In the genomic region with DNA sequence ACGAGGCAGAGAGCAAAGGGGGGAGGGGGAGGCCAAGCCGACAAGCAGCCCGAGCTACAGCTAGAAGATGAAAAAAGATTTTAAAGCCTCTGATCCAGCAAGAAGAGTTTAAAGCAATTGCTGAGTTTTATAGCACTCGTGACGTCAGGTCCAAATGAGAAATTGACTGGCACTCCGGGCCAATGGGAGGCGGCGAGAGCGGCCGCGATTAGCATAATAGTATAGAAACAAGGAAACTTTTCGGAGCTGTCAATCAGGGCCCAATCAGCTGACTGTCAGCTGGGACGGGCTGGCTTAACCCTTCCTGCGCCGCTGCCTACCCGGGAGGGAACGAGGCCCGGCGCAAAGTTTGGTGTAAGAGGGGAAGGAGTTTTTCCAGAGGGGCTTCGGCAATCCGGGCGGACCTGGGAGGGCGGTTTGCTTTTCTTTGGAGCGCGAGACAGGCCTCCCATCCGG, we compare ENCODE assay signal across 8 cellular contexts. TPM values are rescaled to one million over a fixed set of nuclear protein-coding genes. Genes with fewer than 3 reads are reported as not detected.
A peak's percentile ranks its signal among the peaks of the same experiment; 100 is the strongest.
DNase-seq lines count a peak whose midpoint lies in the region; ATAC-seq and TF ChIP-seq lines count a peak whose summit lies in the region.

A gene (minus strand): TSS at position 102 of the 456 bp plus-strand sequence. CDS start 835 bp downstream, outside the sequence.

- peaks cover 23% of the 10 kb centered on the region for H3K27me3 ChIP-seq in MG63
- no peaks in the 10 kb centered on the region for H3K27me3 ChIP-seq in adrenal gland

- ATAC-seq in T-helper 17 cell: peak; percentile 84
- peak; percentile 87 for ATAC-seq in Right ventricle myocardium superior (ENCODE audit: poor library complexity)
- ATAC-seq in omental fat pad (ENCODE audit: low FRiP score): peak; percentile 80
- no peak for ATAC-seq in GM21423 (IDR thresholded peaks at IDR 0.05; ENCODE audit: unreplicated experiment)

- intact Hi-C loops in adrenal gland (cut with DNase I) (loop anchor here (10.0 kb wide), 2 partner anchors 1096 to 1476 kb away; no protein-coding TSS in a partner anchor), Right ventricle myocardium superior (cut with DNase I) (loop anchor here (5.0 to 10.0 kb wide), 2 partner anchors 1098 to 1476 kb away; no protein-coding TSS in a partner anchor)

- H3K4me3 Mint-ChIP-seq in T-helper 17 cell: peak within 1 kb of the TSS; percentile 97

- peak within 1 kb of the TSS; percentile 96 for H3K27ac Mint-ChIP-seq in T-helper 17 cell

- peak; percentile 75 to 81 for TF ChIP-seq POLR2A in adrenal gland (IDR thresholded peaks at IDR 0.05)

- peaks cover 45% of the 10 kb centered on the region for H3K4me1 Mint-ChIP-seq in T-helper 17 cell

- WGBS in adrenal gland, 4 donors: 0 to 1% (median 0%) methylated on average over 14 to 26 of the region's 26 CpGs

- peak; percentile 50 for DNase-seq in MG63
- DNase-seq in T-helper 17 cell: peak; percentile 77 to 86 (median 83)
- DNase-seq in adrenal gland: peak; percentile 93 to 98 (median 94)
- peak; percentile 95 for DNase-seq in Right ventricle myocardium superior
- DNase-seq in omental fat pad (ENCODE audit: low spot score): peak; percentile 90

- no peak for TF ChIP-seq CTCF in adrenal gland (IDR thresholded peaks at IDR 0.05)
- TF ChIP-seq CTCF in omental fat pad (IDR thresholded peaks at IDR 0.05): no peak
- no peak for TF ChIP-seq CTCF in subcutaneous adipose tissue (IDR thresholded peaks at IDR 0.05; ENCODE audit: low read depth)

- H3K27ac ChIP-seq in adrenal gland: peak within 1 kb of the TSS; percentile 73 to 96 (median 95)

- H3K36me3 ChIP-seq in MG63 (no peaks in the 10 kb centered on the region), adrenal gland (replicated peaks in 1 of 2) (no peaks in the 10 kb centered on the region)

- peaks cover 13% of the 10 kb centered on the region for H3K36me3 Mint-ChIP-seq in T-helper 17 cell (ENCODE audit: low read depth)

- H3K4me3 ChIP-seq in GM08714 (ENCODE audit: low read length) (peak within 1 kb of the TSS; percentile 23), MG63 (peak within 1 kb of the TSS; percentile 31), adrenal gland (peak within 1 kb of the TSS; percentile 36 to 95 (median 77))

- no peaks in the 10 kb centered on the region for H3K27me3 Mint-ChIP-seq in T-helper 17 cell

- H3K9me3 ChIP-seq in MG63 (no peaks in the 10 kb centered on the region), T-helper 17 cell (ENCODE audit: control insufficient read depth, low read length, poor library complexity, severe bottlenecking) (no peaks in the 10 kb centered on the region), adrenal gland (replicated peaks in 1 of 3) (no peaks in the 10 kb centered on the region)

- peaks cover 2 to 7% of the 10 kb centered on the region in 2 donors for H3K4me1 ChIP-seq in adrenal gland (replicated peaks in 1 of 2)

RNA-seq across cellular contexts. Expression of the gene that starts here (rescaled TPM):
- not detected in 2 replicates for total RNA-seq in MG63 (2014; rRNA removed; shearing (Covaris generic); ENCODE audit: low replicate concordance)
- total RNA-seq in T-helper 17 cell (100 to 1,000 TPM; 130 to 139 TPM), adrenal gland (100 to 1,000 TPM in 1 of 8 donors, 10 to 100 TPM in 7; 44.4 to 114 (median 70.0) TPM), Right ventricle myocardium superior (19.6 TPM), omental fat pad (10 to 100 TPM; 49.8 to 83.6 (median 67.8) TPM), subcutaneous adipose tissue (10 to 100 TPM; 45.3 to 55.7 (median 46.8) TPM)
- polyA plus RNA-seq in adrenal gland: 10 to 100 TPM in 1 of 3 donors, 1 to 10 TPM in 2; 7.2 to 15.3 (median 8.5) TPM

Comparison
In these comparisons a context has a peak if more than half of its experiments do, and no peak if none do; other contexts are left out.
1. RNA of the gene that starts here (total RNA-seq): 130 to 139 TPM in T-helper 17 cell, 49.8 to 83.6 TPM in omental fat pad, 44.4 to 114 TPM in adrenal gland, 45.3 to 55.7 TPM in subcutaneous adipose tissue and 19.6 TPM in Right ventricle myocardium superior (single experiment); not detected in MG63; every median in the first group is over 10 times any median in the second.
2. Peak in DNase-seq and H3K4me3 ChIP-seq in MG63; RNA of the gene not detected or under 1 TPM.
3. H3K4me3 ChIP-seq: peak in every context shown above with its lines; median percentile 77 in adrenal gland; 31 in MG63; 23 in GM08714.
4. Peak in every context shown above with its lines, with median percentiles within 50 percentile points of each other: DNase-seq.